Comparison of ENCODE assay signal across 26 cellular contexts in genomic region chr1:72218141-72218739, GRCh38.
"Had no signal": no experiment of that assay in that cellular context is flagged by ENCODE, and none has a peak within 500 bp of the region (broad histone marks: within the 10 kb centered on the region; RNA-seq: fewer than 3 reads in every experiment).

No MANE protein-coding gene starts in this region.

- H3K9me3 ChIP-seq: esophagus squamous epithelium, neutrophil, suprapubic skin, thyroid gland, vagina had no signal

- H3K4me2 ChIP-seq: smooth muscle cell had no signal

- H3K27ac ChIP-seq: coronary artery, esophagus squamous epithelium, neutrophil, parathyroid adenoma, suprapubic skin, thyroid gland, vagina had no signal

- FAIRE-seq: keratinocyte had no signal

- H3K79me2 ChIP-seq: parathyroid adenoma had no signal

- H3K4me3 ChIP-seq: coronary artery, esophagus squamous epithelium, lung, smooth muscle cell, suprapubic skin, thyroid gland, vagina had no signal

- H3K4me1 ChIP-seq: esophagus squamous epithelium, parathyroid adenoma, suprapubic skin, thyroid gland, vagina had no signal

- ATAC-seq: left lobe of liver; natural killer cell treated with Interleukin-12 subunit alpha and Interleukin-12 subunit beta and Interleukin-15 and Interleukin-18, amount 100 ng/mL, for 72 hours; sciatic nerve; stimulated activated naive CD8-positive, alpha-beta T cell treated with anti-CD3 and anti-CD28 coated beads, Interleukin-15, amount 100 ng/mL, for 72 hours had no signal

- H3K36me3 ChIP-seq: esophagus squamous epithelium, neutrophil, suprapubic skin, thyroid gland, vagina had no signal

- DNase-seq: dermis blood vessel endothelial cell; effector memory CD4-positive, alpha-beta T cell; erythroblast; esophagus squamous epithelium; foreskin melanocyte; hypothalamus; immature natural killer cell; stimulated activated CD4-positive, alpha-beta T cell treated with anti-CD3 and anti-CD28 coated beads, Interleukin-12 subunit alpha, Interleukin-12 subunit beta, amount 100 ng/mL, for 4 hours; stimulated activated CD4-positive, alpha-beta T cell treated with anti-CD3 and anti-CD28 coated beads, Interleukin-1b, Interleukin-23, amount 100 ng/mL, for 48 hours; stimulated activated CD4-positive, alpha-beta T cell treated with anti-CD3 and anti-CD28 coated beads, Interleukin-4, amount 100 ng/mL, for 1 hour; stimulated activated CD8-positive, alpha-beta memory T cell treated with anti-CD3 and anti-CD28 coated beads, Interleukin-4, amount 100 ng/mL, for 48 hours; stimulated activated naive CD4-positive, alpha-beta T cell; stimulated activated naive CD8-positive, alpha-beta T cell treated with anti-CD3 and anti-CD28 coated beads, Interleukin-15, amount 100 ng/mL, for 72 hours; thyroid gland; trophoblast cell had no signal

- H3K9ac ChIP-seq: parathyroid adenoma had no signal

- H3K27me3 ChIP-seq: esophagus squamous epithelium, neutrophil, suprapubic skin, thyroid gland, vagina had no signal

- H2AFZ ChIP-seq: parathyroid adenoma had no signal
